ENCODE assay signal across 9 cellular contexts in the genomic region with DNA sequence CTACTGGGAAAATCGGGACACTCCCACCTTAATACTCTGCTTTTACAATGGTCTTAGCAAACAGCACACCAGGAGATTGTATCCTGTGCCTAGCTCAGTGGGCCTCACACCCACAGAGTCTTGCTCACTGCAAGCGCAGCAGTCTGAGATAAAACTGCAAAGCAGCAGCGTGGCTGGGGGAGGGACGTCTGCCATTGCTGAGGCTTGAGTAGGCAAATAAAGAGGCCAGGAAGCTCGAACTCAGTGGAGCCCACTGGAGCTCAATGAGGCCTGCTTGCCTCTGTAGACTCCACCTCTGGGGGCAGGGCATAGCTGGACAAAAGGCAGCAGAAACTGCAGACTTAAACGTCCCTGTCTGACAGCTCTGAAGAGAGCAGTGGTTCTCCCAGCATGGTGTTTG.
"Had no signal": no experiment of that assay in that cellular context is flagged by ENCODE, and none has a peak within 500 bp of the region (broad histone marks: within the 10 kb centered on the region; RNA-seq: fewer than 3 reads in every experiment).

No MANE protein-coding gene starts in this region.

- DNase-seq: GM23248, GOT3, H7, H9, HCEC 1CT, HFFc6 had no signal

- H3K4me3 ChIP-seq: GM23248, GM23338, HAP-1 had no signal

- H3K36me3 ChIP-seq: HAP-1 had no signal

- H3K27ac ChIP-seq: GM23248 had no signal

- ATAC-seq: GM23338, HCT116 had no signal

- H3K9me3 ChIP-seq: HAP-1 had no signal

- H3K4me1 ChIP-seq: HAP-1 had no signal
